Comparison of ENCODE assay signal across 9 cellular contexts in genomic region chr22:22553141-22553540, GRCh38. TPM values are rescaled to one million over a fixed set of nuclear protein-coding genes. Genes with fewer than 3 reads are reported as not detected.
"Had no signal": no experiment of that assay in that cellular context is flagged by ENCODE, and none has a peak within 500 bp of the region (broad histone marks: within the 10 kb centered on the region; RNA-seq: fewer than 3 reads in every experiment).

No MANE protein-coding gene starts in this region.

- H3K4me1 ChIP-seq: HAP-1 had no signal

- H3K27ac ChIP-seq: GM23248, HL-60 had no signal

- DNase-seq: GM23248, GOT3, HFFc6, IMR-90, KBM-7 had no signal

- H3K4me3 Mint-ChIP-seq: HFFc6 had no signal

- H3K36me3 ChIP-seq: HAP-1 had no signal

- H2AFZ ChIP-seq: GM23248 had no signal

- H3K27ac Mint-ChIP-seq: HFFc6 had no signal

- H3K9me3 ChIP-seq: HAP-1 had no signal

- H3K9ac ChIP-seq: GM23248 had no signal

- ATAC-seq: HCT116 had no signal

- H3K4me3 ChIP-seq: GM23248, HAP-1 had no signal

RNA-seq across cellular contexts. Expression of gene PRAME, which starts 5.9 kb away (rescaled TPM):
- total RNA-seq: GM23248, H7, HFFc6, IMR-90 had no signal
- polyA plus RNA-seq: GM23248, IMR-90 had no signal

RNA-seq across cellular contexts. Expression of gene ZNF280A, which starts 33.1 kb away (rescaled TPM):
- total RNA-seq: GM23248, IMR-90 had no signal
- polyA plus RNA-seq: GM23248, IMR-90 had no signal
